ENCODE assay signal across 8 cellular contexts in the genomic region with DNA sequence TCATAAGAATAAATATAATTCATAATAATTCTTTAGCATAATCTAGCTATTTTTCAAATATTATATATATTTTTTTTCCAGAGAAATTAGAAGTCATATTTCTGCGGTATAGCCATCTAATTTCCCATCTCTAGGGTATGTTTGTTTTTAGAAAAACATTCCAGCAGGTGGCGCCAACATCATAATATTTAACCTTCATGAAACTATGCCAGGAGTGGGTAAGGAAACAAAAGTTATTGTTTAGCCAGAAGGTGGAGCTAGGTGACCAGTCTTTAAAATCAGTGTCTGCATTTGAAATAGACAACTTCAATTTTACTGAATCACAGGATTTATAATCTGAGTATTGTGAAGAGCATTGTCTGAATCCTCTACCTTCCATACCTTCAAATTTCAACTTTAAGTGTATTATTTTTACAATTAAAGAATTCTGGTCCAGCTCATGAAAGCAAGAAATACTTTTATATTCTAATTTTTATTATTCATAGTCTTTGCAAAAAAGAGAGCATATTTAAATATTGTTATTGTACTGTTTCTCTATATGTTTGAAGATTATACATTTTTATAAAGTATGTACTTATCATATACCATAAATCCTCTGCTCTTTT. TPM values are rescaled to one million over a fixed set of nuclear protein-coding genes. Genes with fewer than 3 reads are reported as not detected.
DNase-seq lines count a peak whose midpoint lies in the region; ATAC-seq and TF ChIP-seq lines count a peak whose summit lies in the region.

No MANE protein-coding gene starts in this region.

- peak; percentile 52 for TF ChIP-seq CTCF in coronary artery (IDR thresholded peaks at IDR 0.05)
- peak; percentile 74 for TF ChIP-seq CTCF in lower lobe of right lung (IDR thresholded peaks at IDR 0.05)

- no peak overlapping the region for H3K27ac ChIP-seq in coronary artery
- H3K27ac ChIP-seq in lower lobe of right lung, result no peak overlapping the region

- in situ Hi-C loops in Caki2 (cut with HindIII; ENCODE audit: low pct_unique_long_range_greater_than_20kb, low sequenced_read_pairs), result no loop called here

- ATAC-seq in GM19455 (IDR thresholded peaks at IDR 0.05; ENCODE audit: unreplicated experiment) (peak; percentile 99), HG03469 (IDR thresholded peaks at IDR 0.05; ENCODE audit: unreplicated experiment) (peak; percentile 99), lower lobe of right lung (peak; percentile 65 to 89)

- H3K9me3 ChIP-seq in lower lobe of right lung, result no peaks in the 10 kb centered on the region

- no peaks in the 10 kb centered on the region for H3K27me3 ChIP-seq in lower lobe of right lung (ENCODE audit: low read depth)

- no peaks in the 10 kb centered on the region for H3K4me1 ChIP-seq in lower lobe of right lung

- H3K4me3 ChIP-seq in coronary artery, result no peak overlapping the region
- no peak overlapping the region for H3K4me3 ChIP-seq in lower lobe of right lung

- intact Hi-C loops in lower lobe of right lung (cut with DNase I), result no loop called here

- H3K36me3 ChIP-seq in lower lobe of right lung, result no peaks in the 10 kb centered on the region

- peak; percentile 65 for DNase-seq in Caki2 (ENCODE audit: low read depth)
- DNase-seq in NCI-H510A (lab: John Stamatoyannopoulos, UW), result peak; percentile 20
- DNase-seq in activated CD4-positive, alpha-beta T cell treated with anti-CD3 and anti-CD28 coated beads for 1 hour, result peak; percentile 10
- DNase-seq in coronary artery (ENCODE audit: low spot score), result no peak
- DNase-seq in lower lobe of right lung, result no peak
- peak; percentile 3 to 21 for DNase-seq in stimulated activated CD8-positive, alpha-beta memory T cell treated with anti-CD3 and anti-CD28 coated beads, Interleukin-15, amount 100 ng/mL, for 48 hours (ENCODE audit: low read depth in 2 of 2)

RNA-seq across cellular contexts. Expression of a gene that starts 15.7 kb away (rescaled TPM):
- not detected in 2 replicates for total RNA-seq in Caki2 (2014; rRNA removed; shearing (Covaris generic); ENCODE audit: low replicate concordance)
- total RNA-seq in lower lobe of right lung, result not detected

RNA-seq across cellular contexts. Expression of a gene that starts 46.4 kb away (rescaled TPM):
- total RNA-seq in Caki2 (2014; rRNA removed; shearing (Covaris generic); ENCODE audit: low replicate concordance), result 8.7 and 9.6 TPM in 2 replicates
- 27.1 TPM for total RNA-seq in lower lobe of right lung

Comparison
In these comparisons a context has a peak if more than half of its experiments do, and no peak if none do; other contexts are left out.
1. DNase-seq: peak in Caki2 (single experiment), NCI-H510A (single experiment), activated CD4-positive, alpha-beta T cell treated with anti-CD3 and anti-CD28 coated beads for 1 hour (single experiment) and stimulated activated CD8-positive, alpha-beta memory T cell treated with anti-CD3 and anti-CD28 coated beads, Interleukin-15, amount 100 ng/mL, for 48 hours (2 of 2); none in coronary artery (single experiment) and lower lobe of right lung (single experiment).
2. Peak in every context shown above with its lines, with median percentiles within 50 percentile points of each other: ATAC-seq.